Comparison of ENCODE assay signal across 9 cellular contexts in genomic region chr2:190718652-190719526, GRCh38.
DNase-seq lines count a peak whose midpoint lies in the region; ATAC-seq and TF ChIP-seq lines count a peak whose summit lies in the region.
"Had no signal": no experiment of that assay in that cellular context is flagged by ENCODE, and none has a peak within 500 bp of the region (broad histone marks: within the 10 kb centered on the region; RNA-seq: fewer than 3 reads in every experiment).

No MANE protein-coding gene starts in this region.

- H3K27me3 Mint-ChIP-seq in activated CD4-positive, alpha-beta memory T cell treated with anti-CD3 and anti-CD28 coated beads, Interleukin-2, amount 10 ng/mL, durations not matched to agents 7 days and 5 days, result no peaks in the 10 kb centered on the region

- H3K36me3 Mint-ChIP-seq in activated CD4-positive, alpha-beta memory T cell treated with anti-CD3 and anti-CD28 coated beads, Interleukin-2, amount 10 ng/mL, durations not matched to agents 7 days and 5 days (ENCODE audit: low read depth), result no peaks in the 10 kb centered on the region
- H3K36me3 Mint-ChIP-seq: naive B cell had no signal

- POLR2A ChIA-PET in activated CD4-positive, alpha-beta memory T cell treated with anti-CD3 and anti-CD28 coated beads, Interleukin-2, amount 10 ng/mL, durations not matched to agents 7 days and 5 days (lab: Charles Lee), result no interaction called here

- H3K27ac ChIP-seq in C4-2B, result 0 out of 2 replicates have a peak overlapping the region, but pooled peaks have one; percentile 19

- no peak overlapping the region for H3K4me3 Mint-ChIP-seq in activated CD4-positive, alpha-beta memory T cell treated with anti-CD3 and anti-CD28 coated beads, Interleukin-2, amount 10 ng/mL, durations not matched to agents 7 days and 5 days
- H3K4me3 Mint-ChIP-seq: naive B cell had no signal

- CTCF ChIA-PET in activated CD4-positive, alpha-beta memory T cell treated with anti-CD3 and anti-CD28 coated beads, Interleukin-2, amount 10 ng/mL, durations not matched to agents 7 days and 5 days (lab: Charles Lee), result no interaction called here

- no peak for TF ChIP-seq CTCF in C4-2B (conservative IDR thresholded peaks at IDR 0.05)

- peaks cover 51% of the 10 kb centered on the region for H3K4me1 Mint-ChIP-seq in activated CD4-positive, alpha-beta memory T cell treated with anti-CD3 and anti-CD28 coated beads, Interleukin-2, amount 10 ng/mL, durations not matched to agents 7 days and 5 days

- H3K9me3 Mint-ChIP-seq in activated CD4-positive, alpha-beta memory T cell treated with anti-CD3 and anti-CD28 coated beads, Interleukin-2, amount 10 ng/mL, durations not matched to agents 7 days and 5 days, result no peaks in the 10 kb centered on the region
- H3K9me3 Mint-ChIP-seq: naive B cell had no signal

- DNase-seq in activated CD4-positive, alpha-beta memory T cell treated with anti-CD3 and anti-CD28 coated beads, Interleukin-2, amount 10 ng/mL, durations not matched to agents 7 days and 5 days, result peak; percentile 42
- DNase-seq in left cardiac atrium (peak; percentile 70), NCI-H526 (lab: John Stamatoyannopoulos, UW) (no peak), C1 segment of cervical spinal cord (lab: John Stamatoyannopoulos, UW) (no peak)
- peak in 2 of 3 experiments; percentile 44 to 45 for DNase-seq in stimulated activated CD4-positive, alpha-beta T cell treated with anti-CD3 and anti-CD28 coated beads, TNF-alpha, amount 100 ng/mL, for 4 hours (ENCODE audit: low read depth in 3 of 3)
- DNase-seq: naive B cell had no signal

- ATAC-seq in GM19395 (IDR thresholded peaks at IDR 0.05; ENCODE audit: unreplicated experiment), result peak; percentile 63
- peak; percentile 77 for ATAC-seq in HG03354 (IDR thresholded peaks at IDR 0.05; ENCODE audit: poor library complexity, severe bottlenecking, unreplicated experiment)
- ATAC-seq in left cardiac atrium, result peak; percentile 80 to 91

- no peak overlapping the region for H3K27ac Mint-ChIP-seq in activated CD4-positive, alpha-beta memory T cell treated with anti-CD3 and anti-CD28 coated beads, Interleukin-2, amount 10 ng/mL, durations not matched to agents 7 days and 5 days
- H3K27ac Mint-ChIP-seq: naive B cell had no signal

- intact Hi-C loops in left cardiac atrium (cut with DNase I), result no loop called here

Comparison
In these comparisons a context has a peak if more than half of its experiments do, and no peak if none do; other contexts are left out.
1. DNase-seq: peak in activated CD4-positive, alpha-beta memory T cell treated with anti-CD3 and anti-CD28 coated beads, Interleukin-2, amount 10 ng/mL, durations not matched to agents 7 days and 5 days (single experiment), left cardiac atrium (single experiment) and stimulated activated CD4-positive, alpha-beta T cell treated with anti-CD3 and anti-CD28 coated beads, TNF-alpha, amount 100 ng/mL, for 4 hours (2 of 3); none in NCI-H526 (0 of 2) and C1 segment of cervical spinal cord (0 of 14).
2. Peak in every context shown above with its lines, with median percentiles within 50 percentile points of each other: ATAC-seq.